Comparison of ENCODE assay signal across 1 cellular context in the genomic region with DNA sequence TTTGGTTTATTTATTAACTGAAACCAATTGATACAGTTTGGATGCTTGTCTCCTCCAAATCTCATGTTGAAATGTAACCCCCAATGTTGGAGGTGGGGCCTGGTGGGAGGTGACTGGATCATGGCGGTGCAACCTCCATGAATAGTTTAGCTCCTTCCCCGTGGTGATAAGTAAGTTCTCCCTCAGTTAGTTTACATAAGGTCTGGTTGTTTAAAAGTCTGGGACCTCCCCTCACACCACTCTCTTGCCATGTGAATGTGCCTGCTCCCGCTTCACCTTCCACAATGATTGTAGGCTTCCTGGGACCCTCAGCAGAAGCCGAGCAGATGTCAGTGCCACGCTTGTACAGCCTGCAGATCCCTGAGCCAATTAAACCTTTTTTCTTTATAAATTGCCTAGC.
TF ChIP-seq lines count a peak whose summit lies in the region.

No MANE protein-coding gene starts in this region.

TF ChIP-seq in H1, 55 proteins besides CTCF, POLR2A, EP300 and RAD21:
- TF ChIP-seq NANOG (IDR thresholded peaks at IDR 0.05; ENCODE audit: insufficient read depth, low read depth, low read length, poor library complexity, severe bottlenecking) (no peak), FOSL1 (IDR thresholded peaks at IDR 0.05; ENCODE audit: insufficient read depth, low read depth, low read length) (no peak), ZNF274 (IDR thresholded peaks at IDR 0.05; ENCODE audit: borderline replicate concordance, extremely low read depth, low read length) (no peak), JUND (IDR thresholded peaks at IDR 0.05; ENCODE audit: low read length) (no peak), SIX5 (IDR thresholded peaks at IDR 0.05; ENCODE audit: low read depth, low read length) (no peak), BRCA1 (IDR thresholded peaks at IDR 0.05; ENCODE audit: low read depth, low read length) (no peak), SUZ12 (IDR thresholded peaks at IDR 0.05; ENCODE audit: low read length) (no peak), SP4 (IDR thresholded peaks at IDR 0.05; ENCODE audit: low read length) (no peak)
- TF ChIP-seq, protein P1, sequence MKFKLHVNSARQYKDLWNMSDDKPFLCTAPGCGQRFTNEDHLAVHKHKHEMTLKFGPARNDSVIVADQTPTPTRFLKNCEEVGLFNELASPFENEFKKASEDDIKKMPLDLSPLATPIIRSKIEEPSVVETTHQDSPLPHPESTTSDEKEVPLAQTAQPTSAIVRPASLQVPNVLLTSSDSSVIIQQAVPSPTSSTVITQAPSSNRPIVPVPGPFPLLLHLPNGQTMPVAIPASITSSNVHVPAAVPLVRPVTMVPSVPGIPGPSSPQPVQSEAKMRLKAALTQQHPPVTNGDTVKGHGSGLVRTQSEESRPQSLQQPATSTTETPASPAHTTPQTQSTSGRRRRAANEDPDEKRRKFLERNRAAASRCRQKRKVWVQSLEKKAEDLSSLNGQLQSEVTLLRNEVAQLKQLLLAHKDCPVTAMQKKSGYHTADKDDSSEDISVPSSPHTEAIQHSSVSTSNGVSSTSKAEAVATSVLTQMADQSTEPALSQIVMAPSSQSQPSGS (IDR thresholded peaks at IDR 0.05; ENCODE audit: low read length) = no peak
